Comparison of ENCODE assay signal across 29 cellular contexts in genomic region chr18:77635858-77636257, GRCh38.
"Had no signal": no experiment of that assay in that cellular context is flagged by ENCODE, and none has a peak within 500 bp of the region (broad histone marks: within the 10 kb centered on the region; RNA-seq: fewer than 3 reads in every experiment).

No MANE protein-coding gene starts in this region.

- ATAC-seq: activated CD8-positive, alpha-beta memory T cell treated with anti-CD3 and anti-CD28 coated beads, Interleukin-2, amount 10 ng/mL, durations not matched to agents 7 days and 5 days; activated naive CD8-positive, alpha-beta T cell treated with anti-CD3 and anti-CD28 coated beads, Interleukin-2, amount 50 U/mL, for 24 hours had no signal

- H3K36me3 ChIP-seq: cardiac muscle cell, Peyer's patch had no signal

- H3K27me3 ChIP-seq: cardiac muscle cell, Peyer's patch had no signal

- H3K4me1 ChIP-seq: Peyer's patch had no signal

- H3K4me3 ChIP-seq: cardiac muscle cell, Peyer's patch had no signal

- H3K9me3 ChIP-seq: Peyer's patch had no signal

- H3K27ac ChIP-seq: cardiac muscle cell, KMS-11, Peyer's patch, VCaP had no signal

- DNase-seq: activated B cell treated with CpG ODN at 0.5 μM for 24 hours; activated CD4-positive, alpha-beta memory T cell treated with anti-CD3 and anti-CD28 coated beads, Interleukin-2, amount 10 ng/mL, durations not matched to agents 7 days and 5 days; activated CD4-positive, alpha-beta T cell treated with anti-CD3 and anti-CD28 coated beads for 4 hours; activated CD4-positive, CD25-positive, alpha-beta regulatory T cell treated with anti-CD3 and anti-CD28 coated beads, Interleukin-2, amount 50 U/mL, for 72 hours; activated CD8-positive, alpha-beta memory T cell treated with anti-CD3 and anti-CD28 coated beads for 24 hours; activated CD8-positive, alpha-beta memory T cell treated with anti-CD3 and anti-CD28 coated beads, Interleukin-2, amount 10 ng/mL, durations not matched to agents 7 days and 5 days; activated CD8-positive, alpha-beta memory T cell treated with anti-CD3 and anti-CD28 coated beads, Interleukin-2, amount 50 U/mL, for 48 hours; activated effector memory CD4-positive, alpha-beta T cell treated with Interleukin-2 at 50 U/mL for 16 hours; activated naive CD4-positive, alpha-beta T cell treated with anti-CD3 and anti-CD28 coated beads, Interleukin-2, amount 10 ng/mL, durations not matched to agents 7 days and 5 days; activated naive CD8-positive, alpha-beta T cell treated with anti-CD3 and anti-CD28 coated beads, Interleukin-2, amount 50 U/mL, for 24 hours; activated T-cell treated with anti-CD3 and anti-CD28 coated beads, Interleukin-2, amount 50 U/mL, for 48 hours; amniotic stem cell; aorta; MM.1S; NCI-H1105; NCI-H1417 treated with DMSO at 0.1 percent for 48 hours; NCI-H187 treated with DMSO at 0.1 percent for 48 hours; NCI-H2081; NCI-H226; NCI-H524 treated with DMSO at 0.1 percent for 48 hours; Peyer's patch; RPMI8226; SW 1271; T-helper 1 cell; T-helper 2 cell; T-helper 9 cell had no signal
